In the genomic region with DNA sequence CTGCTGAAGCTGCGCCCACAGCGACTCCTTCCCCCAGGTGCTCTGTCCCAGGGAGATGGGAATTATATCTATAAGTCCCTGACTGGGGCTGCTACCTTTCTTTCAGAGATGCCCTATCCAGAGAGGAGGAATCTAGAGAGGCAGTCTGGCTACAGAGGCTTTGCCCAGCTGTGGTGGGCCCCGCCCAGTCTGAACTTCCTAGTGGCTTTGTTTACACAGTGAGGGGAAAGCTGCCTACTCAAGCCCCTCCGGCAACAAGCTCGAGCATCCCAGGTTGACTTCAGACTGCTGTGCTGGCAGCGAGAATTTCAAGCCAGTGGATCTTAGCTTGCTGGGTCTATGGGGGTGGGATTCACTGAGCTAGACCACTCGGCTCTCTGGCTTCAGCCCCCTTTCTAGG, we compare ENCODE assay signal across 20 cellular contexts.
"Had no signal": no experiment of that assay in that cellular context is flagged by ENCODE, and none has a peak within 500 bp of the region (broad histone marks: within the 10 kb centered on the region; RNA-seq: fewer than 3 reads in every experiment).

No MANE protein-coding gene starts in this region.

- H3K4me1 ChIP-seq: colonic mucosa, gastroesophageal sphincter, sigmoid colon, stomach had no signal

- H3K4me3 Mint-ChIP-seq: activated CD4-positive, alpha-beta T cell treated with anti-CD3 and anti-CD28 coated beads, Interleukin-2, amount 10 ng/mL, durations not matched to agents 7 days and 5 days; activated naive CD4-positive, alpha-beta T cell treated with anti-CD3 and anti-CD28 coated beads for 36 hours; activated T-cell treated with anti-CD3 and anti-CD28 coated beads, Interleukin-2, amount 50 U/mL, for 4 hours; nephron progenitor cell; stimulated activated effector memory CD8-positive, alpha-beta T cell treated with anti-CD3 and anti-CD28 coated beads, Interleukin-12 subunit alpha, Interleukin-12 subunit beta, amount 100 ng/mL, for 72 hours had no signal

- H3K27ac Mint-ChIP-seq: activated CD4-positive, alpha-beta T cell treated with anti-CD3 and anti-CD28 coated beads, Interleukin-2, amount 10 ng/mL, durations not matched to agents 7 days and 5 days; activated naive CD4-positive, alpha-beta T cell treated with anti-CD3 and anti-CD28 coated beads for 36 hours; nephron progenitor cell; stimulated activated effector memory CD8-positive, alpha-beta T cell treated with anti-CD3 and anti-CD28 coated beads, Interleukin-12 subunit alpha, Interleukin-12 subunit beta, amount 100 ng/mL, for 72 hours had no signal

- H3K27ac ChIP-seq: brain microvascular endothelial cell, colonic mucosa, gastroesophageal sphincter, sigmoid colon, stomach had no signal

- H3K9me3 ChIP-seq: colonic mucosa, sigmoid colon had no signal

- H3K4me3 ChIP-seq: colonic mucosa, gastroesophageal sphincter, lung, sigmoid colon, stomach had no signal

- ATAC-seq: activated T-cell treated with anti-CD3 and anti-CD28 coated beads, Interleukin-2, amount 50 U/mL, for 4 hours; esophagus mucosa; gastroesophageal sphincter; left colon; stimulated activated effector memory CD8-positive, alpha-beta T cell treated with anti-CD3 and anti-CD28 coated beads, Interleukin-12 subunit alpha, Interleukin-12 subunit beta, amount 100 ng/mL, for 72 hours had no signal

- H3K27me3 ChIP-seq: brain microvascular endothelial cell, colonic mucosa, sigmoid colon, stomach had no signal

- H3K4me1 Mint-ChIP-seq: activated CD4-positive, alpha-beta T cell treated with anti-CD3 and anti-CD28 coated beads, Interleukin-2, amount 10 ng/mL, durations not matched to agents 7 days and 5 days; stimulated activated effector memory CD8-positive, alpha-beta T cell treated with anti-CD3 and anti-CD28 coated beads, Interleukin-12 subunit alpha, Interleukin-12 subunit beta, amount 100 ng/mL, for 72 hours had no signal

- H3K36me3 ChIP-seq: brain microvascular endothelial cell, colonic mucosa, gastroesophageal sphincter, sigmoid colon, stomach had no signal

- DNase-seq: activated CD4-positive, alpha-beta T cell treated with anti-CD3 and anti-CD28 coated beads, Interleukin-2, amount 10 ng/mL, durations not matched to agents 7 days and 5 days; activated CD8-positive, alpha-beta memory T cell treated with anti-CD3 and anti-CD28 coated beads, Interleukin-2, amount 50 U/mL, for 4 hours; activated naive CD4-positive, alpha-beta T cell treated with anti-CD3 and anti-CD28 coated beads for 36 hours; activated T-cell treated with anti-CD3 and anti-CD28 coated beads, Interleukin-2, amount 50 U/mL, for 4 hours; anterior cingulate cortex; brain microvascular endothelial cell; central memory CD4-positive, alpha-beta T cell; colonic mucosa; left colon; midbrain; nephron progenitor cell; occipital lobe; sigmoid colon; stimulated activated CD4-positive, alpha-beta T cell treated with anti-CD3 and anti-CD28 coated beads, Interleukin-4, amount 100 ng/mL, for 24 hours; stomach; T1000 had no signal

- H3K36me3 Mint-ChIP-seq: stimulated activated effector memory CD8-positive, alpha-beta T cell treated with anti-CD3 and anti-CD28 coated beads, Interleukin-12 subunit alpha, Interleukin-12 subunit beta, amount 100 ng/mL, for 72 hours had no signal
